Comparison of ENCODE assay signal across 8 cellular contexts in the genomic region with DNA sequence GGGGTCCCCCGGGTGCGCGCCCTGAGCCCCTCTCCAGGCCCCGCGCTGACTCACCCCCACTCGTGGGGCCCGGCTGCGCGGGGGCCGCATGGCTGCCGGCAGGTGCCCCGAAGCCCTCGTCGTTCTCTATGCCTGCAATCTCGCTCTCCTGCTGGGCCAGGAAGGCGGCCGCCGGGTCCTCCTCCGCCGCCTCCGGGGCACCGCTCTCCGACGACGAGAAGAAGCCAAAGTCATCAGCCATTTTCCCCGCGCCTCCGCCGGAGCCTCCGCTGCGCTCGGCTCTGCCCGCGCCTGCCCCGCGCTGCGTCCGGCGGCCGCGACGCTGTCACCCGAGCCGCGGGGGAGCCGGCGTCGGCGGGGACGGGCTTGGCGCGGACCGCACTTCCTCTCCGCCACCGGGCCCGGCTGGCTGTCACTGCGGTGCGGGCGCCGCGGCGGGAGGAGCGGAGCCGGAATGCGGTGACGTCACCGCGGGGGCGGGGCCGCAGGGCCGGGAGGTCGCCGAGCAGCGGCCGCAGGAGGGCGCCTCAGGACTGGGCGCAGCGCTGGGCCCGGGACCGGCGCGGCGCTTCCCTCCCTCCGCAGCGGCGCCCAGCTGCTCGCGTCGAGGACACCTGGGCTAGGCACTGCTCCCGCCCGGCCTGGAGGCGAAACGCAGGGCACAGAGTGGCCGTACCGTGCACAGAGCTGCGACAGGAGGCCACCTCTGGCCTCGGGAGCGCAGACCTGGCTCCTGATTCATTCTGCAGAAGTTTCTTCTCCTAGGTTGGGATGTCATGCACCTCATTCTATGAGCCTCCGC. TPM values are rescaled to one million over a fixed set of nuclear protein-coding genes. Genes with fewer than 3 reads are reported as not detected.
DNase-seq lines count a peak whose midpoint lies in the region; ATAC-seq and TF ChIP-seq lines count a peak whose summit lies in the region.

A gene with protein sequence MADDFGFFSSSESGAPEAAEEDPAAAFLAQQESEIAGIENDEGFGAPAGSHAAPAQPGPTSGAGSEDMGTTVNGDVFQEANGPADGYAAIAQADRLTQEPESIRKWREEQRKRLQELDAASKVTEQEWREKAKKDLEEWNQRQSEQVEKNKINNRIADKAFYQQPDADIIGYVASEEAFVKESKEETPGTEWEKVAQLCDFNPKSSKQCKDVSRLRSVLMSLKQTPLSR (minus strand): TSS at position 417 of the 802 bp plus-strand sequence. CDS start 176 bp downstream, at position 241.

- intact Hi-C loops in esophagus muscularis mucosa (cut with DNase I), result loop anchor here (1.0 to 10.0 kb wide), 2 partner anchors 31 to 128 kb away; a partner anchor contains a TSS

- no peaks in the 10 kb centered on the region for H3K4me1 ChIP-seq in HUES64 (ENCODE audit: insufficient read depth, low read length)
- H3K4me1 ChIP-seq in esophagus muscularis mucosa, result peaks cover 44 to 51% (median 49%) of the 10 kb centered on the region in 4 donors
- peaks cover 29 to 41% of the 10 kb centered on the region in 2 donors for H3K4me1 ChIP-seq in muscle layer of duodenum (ENCODE audit: control insufficient read depth in 1 of 2, insufficient read depth in 2 of 2, low read length in 2 of 2)

- TF ChIP-seq EP300 in esophagus muscularis mucosa (IDR thresholded peaks at IDR 0.05), result no peak

- peaks cover 9% of the 10 kb centered on the region for H3K27me3 ChIP-seq in HUES64 (ENCODE audit: insufficient read depth, low read length)
- no peaks in the 10 kb centered on the region for H3K27me3 ChIP-seq in esophagus muscularis mucosa
- no peaks in the 10 kb centered on the region for H3K27me3 ChIP-seq in muscle layer of duodenum (ENCODE audit: low read depth, low read length)

- TF ChIP-seq CTCF in esophagus muscularis mucosa (IDR thresholded peaks at IDR 0.05), result peak; percentile 80 to 96 (median 83)

- H3K27ac ChIP-seq in HUES64 (ENCODE audit: low read depth, low read length) (peak within 1 kb of the TSS; percentile 12; the same call in 1 of the 2 replicates), esophagus muscularis mucosa (replicated peaks in 1 of 4) (peak within 1 kb of the TSS; percentile 86 to 98 (median 96)), muscle layer of duodenum (ENCODE audit: low read length) (peak within 1 kb of the TSS; percentile 87)

- peaks cover 9% of the 10 kb centered on the region; the same call in 1 of the 2 replicates for H3K9me3 ChIP-seq in HUES64 (ENCODE audit: insufficient read depth, low read depth, low read length)
- H3K9me3 ChIP-seq in esophagus muscularis mucosa, result no peaks in the 10 kb centered on the region
- H3K9me3 ChIP-seq in muscle layer of duodenum (ENCODE audit: control insufficient read depth in 1 of 2, low read length in 2 of 2), result no peaks in the 10 kb centered on the region

- 2% methylated on average over 99 of the region's 99 CpGs for WGBS in HUES64
- 8% methylated on average over 10 of the region's 99 CpGs for WGBS in esophagus muscularis mucosa

- H3K4me3 ChIP-seq in HUES64 (ENCODE audit: low read length) (peak within 1 kb of the TSS; percentile 74), esophagus muscularis mucosa (peak within 1 kb of the TSS; percentile 71 to 98 (median 95)), muscle layer of duodenum (ENCODE audit: low read depth in 1 of 2, low read length in 2 of 2) (peak within 1 kb of the TSS; percentile 88 to 92)

- no peak for TF ChIP-seq POLR2A in esophagus muscularis mucosa (IDR thresholded peaks at IDR 0.05; ENCODE audit: low read depth)

- no peaks in the 10 kb centered on the region for H3K36me3 ChIP-seq in HUES64 (ENCODE audit: insufficient read depth, low read length)
- H3K36me3 ChIP-seq in esophagus muscularis mucosa, result peaks cover 0 to 6% (median 2%) of the 10 kb centered on the region in 4 donors
- H3K36me3 ChIP-seq in muscle layer of duodenum (ENCODE audit: control insufficient read depth in 1 of 2, insufficient read depth in 2 of 2, low read length in 2 of 2), result no peaks in the 10 kb centered on the region

- DNase-seq in DMS153 (lab: John Stamatoyannopoulos, UW) (peak; percentile 48), esophagus muscularis mucosa (ENCODE audit: extremely low spot score) (peak; percentile 96)
- DNase-seq in activated T-cell treated with anti-CD3 and anti-CD28 coated beads, Interleukin-2, amount 50 U/mL, for 48 hours, result peak; percentile 91 to 95
- DNase-seq in stimulated activated CD8-positive, alpha-beta memory T cell treated with anti-CD3 and anti-CD28 coated beads, Interleukin-7, amount 100 ng/mL, for 4 hours (ENCODE audit: low read depth in 2 of 2), result peak; percentile 68 to 91

- peak; percentile 91 for ATAC-seq in GM21423 (IDR thresholded peaks at IDR 0.05; ENCODE audit: unreplicated experiment)

- peak within 1 kb of the TSS; percentile 67 for H3K9ac ChIP-seq in HUES64 (ENCODE audit: low read depth, low read length)

TF ChIP-seq in PFSK-1, 5 proteins besides CTCF, POLR2A, EP300 and RAD21:
- TF ChIP-seq FOXP2 (optimal IDR thresholded peaks at IDR 0.05; ENCODE audit: borderline replicate concordance, extremely low read depth, extremely low read length, insufficient read depth) (peak; percentile 91), TAF1 (IDR thresholded peaks at IDR 0.05; ENCODE audit: borderline replicate concordance, insufficient read depth, low read length) (0 out of 2 replicates have a peak, but pooled peaks have one; percentile 39), POLR2AphosphoS5 (IDR thresholded peaks at IDR 0.05; ENCODE audit: low read depth, low read length) (no peak), SIN3A (IDR thresholded peaks at IDR 0.05; ENCODE audit: borderline replicate concordance, insufficient read depth, low read length) (no peak)
- TF ChIP-seq, protein P1, sequence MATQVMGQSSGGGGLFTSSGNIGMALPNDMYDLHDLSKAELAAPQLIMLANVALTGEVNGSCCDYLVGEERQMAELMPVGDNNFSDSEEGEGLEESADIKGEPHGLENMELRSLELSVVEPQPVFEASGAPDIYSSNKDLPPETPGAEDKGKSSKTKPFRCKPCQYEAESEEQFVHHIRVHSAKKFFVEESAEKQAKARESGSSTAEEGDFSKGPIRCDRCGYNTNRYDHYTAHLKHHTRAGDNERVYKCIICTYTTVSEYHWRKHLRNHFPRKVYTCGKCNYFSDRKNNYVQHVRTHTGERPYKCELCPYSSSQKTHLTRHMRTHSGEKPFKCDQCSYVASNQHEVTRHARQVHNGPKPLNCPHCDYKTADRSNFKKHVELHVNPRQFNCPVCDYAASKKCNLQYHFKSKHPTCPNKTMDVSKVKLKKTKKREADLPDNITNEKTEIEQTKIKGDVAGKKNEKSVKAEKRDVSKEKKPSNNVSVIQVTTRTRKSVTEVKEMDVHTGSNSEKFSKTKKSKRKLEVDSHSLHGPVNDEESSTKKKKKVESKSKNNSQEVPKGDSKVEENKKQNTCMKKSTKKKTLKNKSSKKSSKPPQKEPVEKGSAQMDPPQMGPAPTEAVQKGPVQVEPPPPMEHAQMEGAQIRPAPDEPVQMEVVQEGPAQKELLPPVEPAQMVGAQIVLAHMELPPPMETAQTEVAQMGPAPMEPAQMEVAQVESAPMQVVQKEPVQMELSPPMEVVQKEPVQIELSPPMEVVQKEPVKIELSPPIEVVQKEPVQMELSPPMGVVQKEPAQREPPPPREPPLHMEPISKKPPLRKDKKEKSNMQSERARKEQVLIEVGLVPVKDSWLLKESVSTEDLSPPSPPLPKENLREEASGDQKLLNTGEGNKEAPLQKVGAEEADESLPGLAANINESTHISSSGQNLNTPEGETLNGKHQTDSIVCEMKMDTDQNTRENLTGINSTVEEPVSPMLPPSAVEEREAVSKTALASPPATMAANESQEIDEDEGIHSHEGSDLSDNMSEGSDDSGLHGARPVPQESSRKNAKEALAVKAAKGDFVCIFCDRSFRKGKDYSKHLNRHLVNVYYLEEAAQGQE (IDR thresholded peaks at IDR 0.05; ENCODE audit: insufficient read depth in 1 of 2, low read depth in 2 of 2, low read length in 2 of 2), result no peak

RNA-seq across cellular contexts. Expression of the gene that starts here (rescaled TPM):
- polyA plus RNA-seq in HUES64 (2013, experiment 1 of 2), result 20.1 TPM
- polyA plus RNA-seq in HUES64 (2013, experiment 2 of 2), result 19.5 TPM
- polyA plus RNA-seq in PFSK-1 (2012; ENCODE audit: insufficient read length, low read depth), result 137 TPM
- 100 to 1,000 TPM; 220 to 267 (median 239) TPM for total RNA-seq in esophagus muscularis mucosa

Comparison
In these comparisons a context has a peak if more than half of its experiments do, and no peak if none do; other contexts are left out.
1. Peak in every context shown above with its lines: DNase-seq, ATAC-seq, H3K4me3 ChIP-seq and H3K27ac ChIP-seq.
2. H3K27ac ChIP-seq: peak in every context shown above with its lines; median percentile 96 in esophagus muscularis mucosa; 87 in muscle layer of duodenum; 12 in HUES64.